ENCODE assay signal across 1 cellular context in the genomic region with DNA sequence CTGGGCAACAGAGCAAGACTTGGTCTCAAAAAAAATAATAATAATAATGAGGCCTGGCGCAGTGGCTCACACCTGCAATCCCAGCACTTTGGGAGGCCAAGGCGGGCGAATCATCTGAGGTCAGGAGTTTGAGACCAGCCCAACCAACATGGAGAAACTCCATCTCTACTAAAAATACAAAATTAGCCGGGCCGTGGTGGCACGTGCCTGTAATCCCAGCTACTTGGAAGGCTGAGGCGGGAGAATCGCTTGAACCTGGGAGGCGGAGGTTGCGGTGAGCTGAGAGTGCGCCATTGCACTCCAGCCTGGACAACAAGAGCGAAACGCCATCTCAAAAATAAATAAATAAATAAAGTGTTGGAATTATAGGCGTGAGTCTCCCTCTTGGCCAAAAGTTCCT. TPM values are rescaled to one million over a fixed set of nuclear protein-coding genes. Genes with fewer than 3 reads are reported as not detected.
"Had no signal": no experiment of that assay in that cellular context is flagged by ENCODE, and none has a peak within 500 bp of the region (broad histone marks: within the 10 kb centered on the region; RNA-seq: fewer than 3 reads in every experiment).

No MANE protein-coding gene starts in this region.

RNA-seq across cellular contexts. Expression of a gene that starts 32.8 kb away (rescaled TPM):
- total RNA-seq: OCI-LY7 had no signal
